8 cellular contexts compared by ENCODE assay signal in genomic region chr15:64893481-64894394, GRCh38.
DNase-seq lines count a peak whose midpoint lies in the region; ATAC-seq and TF ChIP-seq lines count a peak whose summit lies in the region.

No MANE protein-coding gene starts in this region.

- no peak for TF ChIP-seq CTCF in epithelial cell of esophagus (IDR thresholded peaks at IDR 0.05; ENCODE audit: insufficient read depth, low read depth, low read length, missing control alignments)

- TF ChIP-seq POLR2A in GM15510 (IDR thresholded peaks at IDR 0.05; ENCODE audit: borderline replicate concordance, extremely low read depth, insufficient read length), result peak; percentile 89

- peak; percentile 35 for DNase-seq in NCI-H526 treated with DMSO at 0.1 percent for 48 hours (lab: John Stamatoyannopoulos, UW)
- DNase-seq in activated CD8-positive, alpha-beta memory T cell treated with anti-CD3 and anti-CD28 coated beads, Interleukin-2, amount 50 U/mL, for 4 hours, result peak; percentile 94
- peak; percentile 98 for DNase-seq in epithelial cell of esophagus (ENCODE audit: low read depth)
- DNase-seq in midbrain (lab: John Stamatoyannopoulos, UW), result peak; percentile 90
- peak; percentile 80 for DNase-seq in stimulated activated CD8-positive, alpha-beta memory T cell treated with anti-CD3 and anti-CD28 coated beads, Interleukin-15, amount 100 ng/mL, for 24 hours (ENCODE audit: low read depth)
- no peak for DNase-seq in NCI-H446 treated with DMSO at 0.1 percent for 48 hours (lab: John Stamatoyannopoulos, UW)

- ATAC-seq in HG02798 (IDR thresholded peaks at IDR 0.05; ENCODE audit: poor library complexity, unreplicated experiment), result peak; percentile 80

- H3K4me3 ChIP-seq in epithelial cell of esophagus (ENCODE audit: low read length), result peak overlapping the region; percentile 40
